Comparison of ENCODE assay signal across 28 cellular contexts in genomic region chr14:36879558-36879957, GRCh38.
"Had no signal": no experiment of that assay in that cellular context is flagged by ENCODE, and none has a peak within 500 bp of the region (broad histone marks: within the 10 kb centered on the region; RNA-seq: fewer than 3 reads in every experiment).

No MANE protein-coding gene starts in this region.

- H3K9me3 ChIP-seq: mucosa of descending colon, ovary, right lobe of liver, testis, tibial artery had no signal

- H3K4me3 ChIP-seq: dorsolateral prefrontal cortex, gastroesophageal sphincter, heart right ventricle, lung, mucosa of descending colon, ovary, right lobe of liver, testis, tibial artery had no signal

- ATAC-seq: esophagus mucosa; foreskin keratinocyte; gastroesophageal sphincter; heart right ventricle; left lobe of liver; mucosa of descending colon; right lobe of liver; stimulated activated effector memory CD8-positive, alpha-beta T cell treated with anti-CD3 and anti-CD28 coated beads, Interleukin-12 subunit alpha, Interleukin-12 subunit beta, amount 100 ng/mL, for 72 hours; stimulated activated naive CD8-positive, alpha-beta T cell treated with anti-CD3 and anti-CD28 coated beads, Interleukin-15, Interleukin-2, amounts not matched to agents 100 U/mL and 50 U/mL, for 24 hours had no signal

- DNase-seq: central memory CD4-positive, alpha-beta T cell; dorsolateral prefrontal cortex; effector CD4-positive, alpha-beta T cell; foreskin keratinocyte; glutamatergic neuron; heart right ventricle; hippocampal formation; immature natural killer cell; islet precursor cell; kidney glomerular epithelial cell; mucosa of descending colon; naive B cell; nucleus accumbens; ovary; posterior cingulate gyrus; right lobe of liver; small intestine; stimulated activated CD4-positive, alpha-beta T cell treated with anti-CD3 and anti-CD28 coated beads, Interleukin-2, amount 100 ng/mL, for 24 hours; stimulated activated CD4-positive, alpha-beta T cell treated with anti-CD3 and anti-CD28 coated beads, Interleukin-4, amount 100 ng/mL, for 24 hours; stimulated activated naive CD8-positive, alpha-beta T cell treated with anti-CD3 and anti-CD28 coated beads, Interleukin-15, Interleukin-2, amounts not matched to agents 100 U/mL and 50 U/mL, for 24 hours; substantia nigra; testis; tibial artery had no signal

- H3K4me1 ChIP-seq: foreskin keratinocyte, gastroesophageal sphincter, heart right ventricle, right lobe of liver, testis, tibial artery had no signal

- H3K36me3 ChIP-seq: gastroesophageal sphincter, heart right ventricle, ovary, right lobe of liver, tibial artery had no signal

- H3K27ac ChIP-seq: dorsolateral prefrontal cortex, foreskin keratinocyte, gastroesophageal sphincter, heart right ventricle, ovary, right lobe of liver, testis, tibial artery had no signal

- H3K27me3 ChIP-seq: dorsolateral prefrontal cortex, foreskin keratinocyte, gastroesophageal sphincter, heart right ventricle, ovary, right lobe of liver, testis, tibial artery had no signal
